24 cellular contexts compared by ENCODE assay signal in the genomic region with DNA sequence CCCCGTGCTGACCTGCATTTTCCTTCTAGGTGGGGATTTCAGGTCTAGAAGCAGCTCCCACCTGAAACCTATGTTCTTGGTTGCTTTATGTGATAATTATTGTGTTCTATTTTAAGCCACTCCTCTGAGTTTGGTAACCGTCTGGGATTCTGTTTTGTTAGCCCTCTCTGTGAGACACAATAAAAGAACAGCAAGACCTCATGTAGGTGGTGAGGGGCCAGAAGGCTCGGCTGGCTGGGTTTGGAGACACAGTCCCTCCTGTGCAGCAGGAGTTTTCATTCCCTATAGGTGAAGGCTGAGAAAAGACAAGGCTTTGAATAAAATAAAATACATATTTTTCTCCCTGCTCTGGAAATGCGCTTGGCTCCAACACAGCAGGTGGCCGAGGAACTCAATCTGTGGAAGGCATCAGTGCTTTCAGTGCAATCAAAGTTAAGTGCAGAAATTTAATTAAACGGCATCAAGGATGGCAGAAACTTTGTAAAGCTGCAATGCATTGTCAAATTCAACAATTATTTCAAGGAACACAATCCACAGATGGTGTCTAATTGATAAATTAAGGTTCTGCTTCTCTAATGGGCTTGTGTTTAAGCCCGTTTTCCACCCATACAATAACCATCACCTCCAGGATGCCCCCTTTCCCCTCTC.
DNase-seq lines count a peak whose midpoint lies in the region; ATAC-seq, FAIRE-seq and TF ChIP-seq lines count a peak whose summit lies in the region.
"Had no signal": no experiment of that assay in that cellular context is flagged by ENCODE, and none has a peak within 500 bp of the region (broad histone marks: within the 10 kb centered on the region; RNA-seq: fewer than 3 reads in every experiment).

No MANE protein-coding gene starts in this region.

- intact Hi-C loops in endothelial cell of umbilical vein (cut with micrococcal nuclease) (no loop called here), sciatic nerve (cut with DNase I) (no loop called here), MCF 10A (cut with micrococcal nuclease) (loop anchor here (10.0 kb wide), 1 partner anchor 381 kb away; a partner anchor contains a TSS)

- no peak for TF ChIP-seq POLR2A in endothelial cell of umbilical vein (IDR thresholded peaks at IDR 0.05; ENCODE audit: low read depth, low read length)

- H3K4me1 ChIP-seq in HEK293 (ENCODE audit: control insufficient read depth, insufficient read depth, low read length) (peaks cover 17% of the 10 kb centered on the region), OCI-LY1 (ENCODE audit: insufficient read depth, low read length, severe bottlenecking) (peaks cover 82% of the 10 kb centered on the region), endothelial cell of umbilical vein (ENCODE audit: control insufficient read depth, extremely low read depth, insufficient read depth, low read length) (peaks cover 10% of the 10 kb centered on the region)

- no peaks in the 10 kb centered on the region for H3F3A ChIP-seq in OCI-LY1 (ENCODE audit: insufficient read depth, low read length)

- no peak overlapping the region for H3K27ac Mint-ChIP-seq in MCF 10A (ENCODE audit: low read depth, unreplicated experiment)
- H3K27ac Mint-ChIP-seq: activated CD4-positive, alpha-beta memory T cell treated with anti-CD3 and anti-CD28 coated beads, Interleukin-2, amount 10 ng/mL, durations not matched to agents 7 days and 5 days; activated naive CD4-positive, alpha-beta T cell treated with anti-CD3 and anti-CD28 coated beads, Interleukin-2, amount 10 ng/mL, durations not matched to agents 7 days and 5 days; T-helper 1 cell treated with Interleukin-12 subunit alpha and Interleukin-12 subunit beta and Interleukin-4 antibody, amounts not matched to agents 30 μg/mL and 1 μg/mL, for 36 hours had no signal

- no peaks in the 10 kb centered on the region for H3K9me2 ChIP-seq in OCI-LY1 (ENCODE audit: low read depth, low read length)

- peaks cover 14% of the 10 kb centered on the region for H3K4me1 Mint-ChIP-seq in MCF 10A (ENCODE audit: insufficient read depth, unreplicated experiment)
- H3K4me1 Mint-ChIP-seq: activated naive CD4-positive, alpha-beta T cell treated with anti-CD3 and anti-CD28 coated beads, Interleukin-2, amount 10 ng/mL, durations not matched to agents 7 days and 5 days had no signal

- H3K27me3 ChIP-seq in OCI-LY1 (ENCODE audit: insufficient read depth, low read length) (no peaks in the 10 kb centered on the region), endothelial cell of umbilical vein (ENCODE audit: control insufficient read depth in 2 of 2, insufficient read depth in 2 of 2, low read length in 2 of 2) (no peaks in the 10 kb centered on the region)
- H3K27me3 ChIP-seq: hepatocyte, tibial artery had no signal

- peak; percentile 18 for FAIRE-seq in endothelial cell of umbilical vein (lab: Jason Lieb, UNC)
- FAIRE-seq: colon, islet of Langerhans had no signal

- H3K79me2 ChIP-seq in OCI-LY1 (ENCODE audit: insufficient read depth, low read length): peaks cover 55% of the 10 kb centered on the region
- no peaks in the 10 kb centered on the region for H3K79me2 ChIP-seq in endothelial cell of umbilical vein (ENCODE audit: control insufficient read depth, insufficient read depth, low read length)

- no peak overlapping the region for H3K4me3 Mint-ChIP-seq in MCF 10A (ENCODE audit: unreplicated experiment)
- H3K4me3 Mint-ChIP-seq: activated CD4-positive, alpha-beta memory T cell treated with anti-CD3 and anti-CD28 coated beads, Interleukin-2, amount 10 ng/mL, durations not matched to agents 7 days and 5 days; activated naive CD4-positive, alpha-beta T cell treated with anti-CD3 and anti-CD28 coated beads, Interleukin-2, amount 10 ng/mL, durations not matched to agents 7 days and 5 days; T-helper 1 cell treated with Interleukin-12 subunit alpha and Interleukin-12 subunit beta and Interleukin-4 antibody, amounts not matched to agents 30 μg/mL and 1 μg/mL, for 36 hours had no signal

- H3K9ac ChIP-seq in OCI-LY1 (ENCODE audit: low read length) (peak overlapping the region; percentile 45; the same call in 1 of the 2 replicates), endothelial cell of umbilical vein (replicated peaks; ENCODE audit: extremely low read depth, insufficient read depth, low read length) (no peak overlapping the region)
- H3K9ac ChIP-seq: GM23248, parathyroid adenoma had no signal

- no peaks in the 10 kb centered on the region for H3K9me1 ChIP-seq in endothelial cell of umbilical vein (replicated peaks; ENCODE audit: control insufficient read depth, extremely low read depth, insufficient read depth, low read length)

- peaks cover 5% of the 10 kb centered on the region for H3K36me3 Mint-ChIP-seq in MCF 10A (ENCODE audit: insufficient read depth, unreplicated experiment)

- CTCF ChIA-PET in HEK293 (lab: Yijun Ruan, JAX) (interaction anchor here (0.6 to 1.5 kb wide), 2 partner anchors 121 to 376 kb away, joined by 3 to 5 read pairs; no protein-coding TSS in a partner anchor), endothelial cell of umbilical vein (lab: Charles Lee) (interaction anchor here (1.0 to 1.2 kb wide), 5 partner anchors 10 to 152 kb away, joined by 3 to 5 read pairs (median 3); no protein-coding TSS in a partner anchor), MCF 10A (lab: Yijun Ruan, JAX) (interaction anchor here (0.7 kb wide), 2 partner anchors 176 to 346 kb away, joined by 3 to 4 read pairs; no protein-coding TSS in a partner anchor)

- no peak overlapping the region for H3K4me3 ChIP-seq in HEK293 (ENCODE audit: low read depth, low read length)
- H3K4me3 ChIP-seq in OCI-LY1 (ENCODE audit: low read depth, low read length, poor library complexity, severe bottlenecking): no peak overlapping the region
- no peak overlapping the region for H3K4me3 ChIP-seq in endothelial cell of umbilical vein (replicated peaks in 1 of 3; ENCODE audit: insufficient read depth in 1 of 3, low read depth in 1 of 3, low read length in 3 of 3)
- H3K4me3 ChIP-seq: GM23248, hepatocyte, tibial artery had no signal

- BruUV-seq in endothelial cell of umbilical vein (replicated peaks; lab: Mats Ljungman, UMichigan): no TSS peak
- no TSS peak for BruUV-seq in MCF 10A (replicated peaks; lab: Mats Ljungman, UMichigan)

- TF ChIP-seq CTCF in HEK293 (tag by site-specific recombination; IDR thresholded peaks at IDR 0.05): no peak
- TF ChIP-seq CTCF in OCI-LY1 (IDR thresholded peaks at IDR 0.05; ENCODE audit: low read length): no peak
- no peak for TF ChIP-seq CTCF in endothelial cell of umbilical vein (IDR thresholded peaks at IDR 0.05; ENCODE audit: extremely low read depth in 1 of 2, insufficient read depth in 1 of 2, low read depth in 1 of 2, low read length in 2 of 2)
- no peak for TF ChIP-seq CTCF in MCF 10A (IDR thresholded peaks at IDR 0.05; ENCODE audit: unreplicated experiment)

- no peaks in the 10 kb centered on the region for H3K9me3 Mint-ChIP-seq in MCF 10A (ENCODE audit: unreplicated experiment)
- H3K9me3 Mint-ChIP-seq: activated CD4-positive, alpha-beta memory T cell treated with anti-CD3 and anti-CD28 coated beads, Interleukin-2, amount 10 ng/mL, durations not matched to agents 7 days and 5 days; activated naive CD4-positive, alpha-beta T cell treated with anti-CD3 and anti-CD28 coated beads, Interleukin-2, amount 10 ng/mL, durations not matched to agents 7 days and 5 days; T-helper 1 cell treated with Interleukin-12 subunit alpha and Interleukin-12 subunit beta and Interleukin-4 antibody, amounts not matched to agents 30 μg/mL and 1 μg/mL, for 36 hours had no signal

- no peaks in the 10 kb centered on the region for H4K20me1 ChIP-seq in OCI-LY1 (ENCODE audit: insufficient read depth, low read length)
- H4K20me1 ChIP-seq in endothelial cell of umbilical vein (replicated peaks; ENCODE audit: control insufficient read depth, extremely low read depth, insufficient read depth, low read length): no peaks in the 10 kb centered on the region

- peak overlapping the region; percentile 59; the same call in 1 of the 2 replicates for H3K4me2 ChIP-seq in OCI-LY1 (ENCODE audit: low read length)
- peak overlapping the region; percentile 7 for H3K4me2 ChIP-seq in endothelial cell of umbilical vein (ENCODE audit: insufficient read depth, low read length)
- H3K4me2 ChIP-seq: hepatocyte had no signal

- H2AFZ ChIP-seq in OCI-LY1 (ENCODE audit: low read length) (no peak overlapping the region), endothelial cell of umbilical vein (ENCODE audit: low read depth, low read length) (peak overlapping the region; percentile 60)
- H2AFZ ChIP-seq: GM23248, hepatocyte, parathyroid adenoma had no signal

- H3K9me3 ChIP-seq in HEK293 (ENCODE audit: control insufficient read depth, insufficient read depth, low read depth, low read length) (no peaks in the 10 kb centered on the region), OCI-LY1 (ENCODE audit: low read length) (no peaks in the 10 kb centered on the region), endothelial cell of umbilical vein (replicated peaks; ENCODE audit: control insufficient read depth, insufficient read depth, low read length) (no peaks in the 10 kb centered on the region)
- H3K9me3 ChIP-seq: Caco-2, tibial artery had no signal

- ATAC-seq in GM21526 (IDR thresholded peaks at IDR 0.05; ENCODE audit: low FRiP score, unreplicated experiment): no peak
- ATAC-seq in sciatic nerve: no peak
- ATAC-seq: stimulated activated naive CD8-positive, alpha-beta T cell treated with anti-CD3 and anti-CD28 coated beads, Interleukin-15, Interleukin-2, amounts not matched to agents 100 U/mL and 50 U/mL, for 24 hours had no signal

- DNase-seq in COR-L47 (lab: John Stamatoyannopoulos, UW) (peak; percentile 22), endothelial cell of umbilical vein (ENCODE audit: low read depth, low spot score) (no peak), sciatic nerve (ENCODE audit: low spot score) (no peak), MCF 10A (ENCODE audit: unreplicated experiment) (no peak)
- DNase-seq: activated CD4-positive, alpha-beta memory T cell treated with anti-CD3 and anti-CD28 coated beads, Interleukin-2, amount 10 ng/mL, durations not matched to agents 7 days and 5 days; activated CD4-positive, CD25-positive, alpha-beta regulatory T cell; activated naive CD4-positive, alpha-beta T cell treated with anti-CD3 and anti-CD28 coated beads, Interleukin-2, amount 10 ng/mL, durations not matched to agents 7 days and 5 days; anterior cingulate cortex; Caco-2; GM23248; NCI-H1436; NCI-H510A treated with DMSO at 0.1 percent for 48 hours; SHP77; stimulated activated CD4-positive, alpha-beta T cell treated with anti-CD3 and anti-CD28 coated beads, Interleukin-2, amount 100 ng/mL, for 24 hours; stimulated activated naive CD8-positive, alpha-beta T cell treated with anti-CD3 and anti-CD28 coated beads, Interleukin-15, Interleukin-2, amounts not matched to agents 100 U/mL and 50 U/mL, for 24 hours; tibial artery had no signal

- POLR2A ChIA-PET in HEK293 (lab: Yijun Ruan, JAX) (no interaction called here), endothelial cell of umbilical vein (lab: Charles Lee) (no interaction called here), MCF 10A (lab: Yijun Ruan, JAX) (no interaction called here)

- no peak overlapping the region for H3K27ac ChIP-seq in HEK293 (ENCODE audit: extremely low read depth, low read depth, low read length)
- H3K27ac ChIP-seq in OCI-LY1 (ENCODE audit: low read depth, low read length, poor library complexity, severe bottlenecking): peak overlapping the region; percentile 89
- peak overlapping the region; percentile 28 for H3K27ac ChIP-seq in endothelial cell of umbilical vein (ENCODE audit: insufficient read depth, low read depth, low read length)
- H3K27ac ChIP-seq: GM23248, hepatocyte, parathyroid adenoma, tibial artery had no signal

- dilution Hi-C loops in endothelial cell of umbilical vein (cut with MboI; ENCODE audit: extremely low pct_ligation_motif_present, low sequenced_read_pairs): no loop called here

- H3K27me3 Mint-ChIP-seq in MCF 10A (ENCODE audit: insufficient read depth, unreplicated experiment): no peaks in the 10 kb centered on the region
- H3K27me3 Mint-ChIP-seq: activated CD4-positive, alpha-beta memory T cell treated with anti-CD3 and anti-CD28 coated beads, Interleukin-2, amount 10 ng/mL, durations not matched to agents 7 days and 5 days; activated naive CD4-positive, alpha-beta T cell treated with anti-CD3 and anti-CD28 coated beads, Interleukin-2, amount 10 ng/mL, durations not matched to agents 7 days and 5 days had no signal

- H3K36me3 ChIP-seq in HEK293 (ENCODE audit: control insufficient read depth in 2 of 2, insufficient read depth in 1 of 2, low read length in 2 of 2): no peaks in the 10 kb centered on the region
- peaks cover 9% of the 10 kb centered on the region; the same call in 1 of the 2 replicates for H3K36me3 ChIP-seq in OCI-LY1 (ENCODE audit: insufficient read depth, low read length)
- H3K36me3 ChIP-seq in endothelial cell of umbilical vein (ENCODE audit: control insufficient read depth in 2 of 2, extremely low read depth in 1 of 2, insufficient read depth in 2 of 2, low read length in 2 of 2): no peaks in the 10 kb centered on the region
- H3K36me3 ChIP-seq: tibial artery had no signal
